ENCODE assay signal across 2 cellular contexts in the genomic region with DNA sequence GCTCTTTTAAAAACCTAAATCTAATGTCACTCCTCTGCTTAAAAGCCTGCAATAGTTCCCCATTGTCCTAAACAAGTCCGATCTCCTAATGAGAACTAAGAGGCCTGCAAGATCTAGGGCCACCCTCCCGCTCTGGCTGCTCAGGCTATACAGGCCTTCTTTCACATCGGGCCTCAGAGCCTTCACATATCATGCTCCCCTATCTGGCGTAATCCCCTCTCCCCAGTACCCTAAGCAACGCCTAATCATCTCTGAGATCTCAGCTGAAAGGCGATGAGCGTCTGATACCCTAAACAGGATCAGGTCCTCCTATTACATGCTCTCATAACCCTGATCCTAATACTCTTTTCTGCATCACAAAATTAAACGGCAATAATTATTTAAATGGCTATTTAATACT.
TF ChIP-seq lines count a peak whose summit lies in the region.

No MANE protein-coding gene starts in this region.

TF ChIP-seq in GM12878, 131 proteins besides CTCF, POLR2A, EP300 and RAD21:
- TF ChIP-seq SMAD1 (IDR thresholded peaks at IDR 0.05; ENCODE audit: low read depth, partially characterized antibody) (no peak), CBX5 (IDR thresholded peaks at IDR 0.05; ENCODE audit: low read depth) (no peak), HCFC1 (IDR thresholded peaks at IDR 0.05; ENCODE audit: low read length) (no peak), PML (IDR thresholded peaks at IDR 0.05; ENCODE audit: low read length) (no peak), CHD4 (IDR thresholded peaks at IDR 0.05) (no peak), CREB1 (IDR thresholded peaks at IDR 0.05; ENCODE audit: low read depth) (no peak), FOS (IDR thresholded peaks at IDR 0.05; ENCODE audit: borderline replicate concordance, extremely low read depth, insufficient read length) (no peak), ATF3 (IDR thresholded peaks at IDR 0.05; ENCODE audit: borderline replicate concordance, extremely low read depth, low read depth, low read length) (no peak), NR2C1 (IDR thresholded peaks at IDR 0.05) (no peak), DPF2 (IDR thresholded peaks at IDR 0.05) (no peak), CBX3 (IDR thresholded peaks at IDR 0.05; ENCODE audit: borderline replicate concordance, low read depth) (no peak), TCF3 (IDR thresholded peaks at IDR 0.05; ENCODE audit: borderline replicate concordance, insufficient read depth, low read depth, low read length) (no peak)
- TF ChIP-seq, protein P1, sequence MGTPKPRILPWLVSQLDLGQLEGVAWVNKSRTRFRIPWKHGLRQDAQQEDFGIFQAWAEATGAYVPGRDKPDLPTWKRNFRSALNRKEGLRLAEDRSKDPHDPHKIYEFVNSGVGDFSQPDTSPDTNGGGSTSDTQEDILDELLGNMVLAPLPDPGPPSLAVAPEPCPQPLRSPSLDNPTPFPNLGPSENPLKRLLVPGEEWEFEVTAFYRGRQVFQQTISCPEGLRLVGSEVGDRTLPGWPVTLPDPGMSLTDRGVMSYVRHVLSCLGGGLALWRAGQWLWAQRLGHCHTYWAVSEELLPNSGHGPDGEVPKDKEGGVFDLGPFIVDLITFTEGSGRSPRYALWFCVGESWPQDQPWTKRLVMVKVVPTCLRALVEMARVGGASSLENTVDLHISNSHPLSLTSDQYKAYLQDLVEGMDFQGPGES (IDR thresholded peaks at IDR 0.05), result no peak
TF ChIP-seq in GM12878: peak in this region for 0.

TF ChIP-seq in GM12891, 5 proteins besides CTCF, POLR2A, EP300 and RAD21 (continued from another document):
- TF ChIP-seq PAX5 (IDR thresholded peaks at IDR 0.05; ENCODE audit: insufficient read depth, low read length, severe bottlenecking), result no peak
